In genomic region chr11:83725718-83726117, GRCh38 we compare ENCODE assay signal across 17 cellular contexts.
DNase-seq lines count a peak whose midpoint lies in the region; ATAC-seq and TF ChIP-seq lines count a peak whose summit lies in the region.
"Had no signal": no experiment of that assay in that cellular context is flagged by ENCODE, and none has a peak within 500 bp of the region (broad histone marks: within the 10 kb centered on the region; RNA-seq: fewer than 3 reads in every experiment).

No MANE protein-coding gene starts in this region.

- no peaks in the 10 kb centered on the region for H3K36me3 ChIP-seq in GM23338 (ENCODE audit: insufficient read depth)
- H3K36me3 ChIP-seq: BLaER1, transverse colon had no signal

- H3K27ac Mint-ChIP-seq in GM23338 (peak overlapping the region; percentile 97), activated B cell treated with CpG ODN at 0.5 μM for 24 hours (no peak overlapping the region), naive B cell (no peak overlapping the region)
- H3K27ac Mint-ChIP-seq: activated CD8-positive, alpha-beta T cell treated with anti-CD3 and anti-CD28 coated beads, Interleukin-2, amount 10 ng/mL, durations not matched to agents 7 days and 5 days; activated naive CD8-positive, alpha-beta T cell treated with anti-CD3 and anti-CD28 coated beads, Interleukin-2, amount 10 ng/mL, durations not matched to agents 7 days and 5 days had no signal

- ATAC-seq in GM23338 = no peak
- peak; percentile 69 for ATAC-seq in activated B cell treated with CpG ODN at 0.5 μM for 24 hours (ENCODE audit: low read depth)
- ATAC-seq in naive B cell (ENCODE audit: low read depth in 2 of 2) = peak; percentile 16 to 38
- ATAC-seq in HG03457 (IDR thresholded peaks at IDR 0.05; ENCODE audit: unreplicated experiment) = no peak
- ATAC-seq: activated CD8-positive, alpha-beta T cell treated with anti-CD3 and anti-CD28 coated beads, Interleukin-2, amount 10 ng/mL, durations not matched to agents 7 days and 5 days; PC-3 had no signal

- H3K27me3 Mint-ChIP-seq in GM23338 (ENCODE audit: insufficient read depth, low read depth, poor library complexity) (peaks cover 3% of the 10 kb centered on the region), activated B cell treated with CpG ODN at 0.5 μM for 24 hours (peaks cover 3% of the 10 kb centered on the region), naive B cell (peaks cover 0 to 36% (median 18%) of the 10 kb centered on the region in 3 donors)

- no peaks in the 10 kb centered on the region for H3K9me2 ChIP-seq in GM23338 (ENCODE audit: insufficient read depth)

- H3K4me1 ChIP-seq in GM23338 (ENCODE audit: insufficient read depth) = peaks cover 44% of the 10 kb centered on the region
- H3K4me1 ChIP-seq: BLaER1 had no signal

- intact Hi-C loops in activated B cell treated with CpG ODN at 0.5 μM for 24 hours (cut with micrococcal nuclease) = no loop called here

- 0 out of 2 replicates have a peak, but pooled peaks cover 6% of the 10 kb centered on the region for H3F3A ChIP-seq in GM23338 (replicated peaks; ENCODE audit: low read depth)

- H3K36me3 Mint-ChIP-seq in GM23338 (ENCODE audit: low read depth) (no peaks in the 10 kb centered on the region), activated B cell treated with CpG ODN at 0.5 μM for 24 hours (ENCODE audit: low read depth) (no peaks in the 10 kb centered on the region), naive B cell (no peaks in the 10 kb centered on the region)
- H3K36me3 Mint-ChIP-seq: activated naive CD8-positive, alpha-beta T cell treated with anti-CD3 and anti-CD28 coated beads, Interleukin-2, amount 10 ng/mL, durations not matched to agents 7 days and 5 days had no signal

- TF ChIP-seq CTCF in GM10248 (IDR thresholded peaks at IDR 0.05; ENCODE audit: control extremely low read depth, extremely low read depth, low read depth, missing control alignments) = no peak
- TF ChIP-seq CTCF in GM23338 (conservative IDR thresholded peaks at IDR 0.05; ENCODE audit: low read depth in 2 of 2) = no peak
- no peak for TF ChIP-seq CTCF in activated B cell treated with CpG ODN at 0.5 μM for 24 hours (IDR thresholded peaks at IDR 0.05)

- H2AFZ ChIP-seq in GM23338 = no peak overlapping the region

- no peaks in the 10 kb centered on the region; the same call in none of the 2 replicates for H3K79me2 ChIP-seq in GM23338 (replicated peaks; ENCODE audit: insufficient read depth)

- DNase-seq in GM10248 (ENCODE audit: extremely low spot score) (peak; percentile 18), GM23338 (ENCODE audit: low spot score) (peak; percentile 17), activated B cell treated with CpG ODN at 0.5 μM for 24 hours (no peak), naive B cell (no peak), activated gamma-delta T cell (lab: John Stamatoyannopoulos, UW) (no peak), HPDE6-E6E7 (ENCODE audit: extremely low spot score) (no peak)
- DNase-seq in central memory CD4-positive, alpha-beta T cell = no peak
- DNase-seq: activated CD8-positive, alpha-beta T cell treated with anti-CD3 and anti-CD28 coated beads, Interleukin-2, amount 10 ng/mL, durations not matched to agents 7 days and 5 days; activated naive CD8-positive, alpha-beta T cell treated with anti-CD3 and anti-CD28 coated beads, Interleukin-2, amount 10 ng/mL, durations not matched to agents 7 days and 5 days; dorsolateral prefrontal cortex; glutamatergic neuron; IMR-90; NCI-H1930; PC-3; transverse colon had no signal

- POLR2A ChIA-PET in GM10248 (lab: Yijun Ruan, JAX) (no interaction called here), activated B cell treated with CpG ODN at 0.5 μM for 24 hours (lab: Charles Lee) (interaction anchor here (1.2 kb wide), 1 partner anchor 440 kb away, joined by 4 read pairs; the partner anchor contains the start of gene CCDC90B)

- peak overlapping the region; percentile 98 for H3K27ac ChIP-seq in GM23338 (ENCODE audit: low read depth)
- H3K27ac ChIP-seq: BLaER1 had no signal

- H3K27me3 ChIP-seq in GM23338 (ENCODE audit: insufficient read depth) = no peaks in the 10 kb centered on the region
- H3K27me3 ChIP-seq: BLaER1, dorsolateral prefrontal cortex, transverse colon had no signal

- H3K4me1 Mint-ChIP-seq in GM23338 = peaks cover 45% of the 10 kb centered on the region
- H3K4me1 Mint-ChIP-seq in activated B cell treated with CpG ODN at 0.5 μM for 24 hours = peaks cover 22% of the 10 kb centered on the region
- H3K4me1 Mint-ChIP-seq in naive B cell = peaks cover 5 to 18% (median 11%) of the 10 kb centered on the region in 3 donors
- H3K4me1 Mint-ChIP-seq: activated naive CD8-positive, alpha-beta T cell treated with anti-CD3 and anti-CD28 coated beads, Interleukin-2, amount 10 ng/mL, durations not matched to agents 7 days and 5 days had no signal

- no peaks in the 10 kb centered on the region for H4K20me1 ChIP-seq in GM23338 (replicated peaks; ENCODE audit: insufficient read depth)
- H4K20me1 ChIP-seq: BLaER1 had no signal

- CTCF ChIA-PET in GM10248 (lab: Yijun Ruan, JAX) (interaction anchor here (0.9 to 3.4 kb wide), 5 partner anchors 12 to 1008 kb away, joined by 3 to 27 read pairs (median 4); no protein-coding TSS in a partner anchor), activated B cell treated with CpG ODN at 0.5 μM for 24 hours (lab: Charles Lee) (interaction anchor here (0.8 to 4.1 kb wide), 5 partner anchors 91 to 1009 kb away, joined by 3 to 44 read pairs (median 4); no protein-coding TSS in a partner anchor)

- peak overlapping the region; percentile 80 for H3K4me3 Mint-ChIP-seq in GM23338
- H3K4me3 Mint-ChIP-seq in activated B cell treated with CpG ODN at 0.5 μM for 24 hours = peak overlapping the region; percentile 21
- H3K4me3 Mint-ChIP-seq in naive B cell = peak overlapping the region in 5 of 8 donors; percentile 15 to 87 (median 34)
- H3K4me3 Mint-ChIP-seq: activated CD8-positive, alpha-beta T cell treated with anti-CD3 and anti-CD28 coated beads, Interleukin-2, amount 10 ng/mL, durations not matched to agents 7 days and 5 days; activated naive CD8-positive, alpha-beta T cell treated with anti-CD3 and anti-CD28 coated beads, Interleukin-2, amount 10 ng/mL, durations not matched to agents 7 days and 5 days had no signal

- peak overlapping the region; percentile 61 for H3K4me2 ChIP-seq in GM23338
- H3K4me2 ChIP-seq: BLaER1 had no signal

- H3K4me3 ChIP-seq in GM23338 = peak overlapping the region; percentile 55
- H3K4me3 ChIP-seq: BLaER1 had no signal

- H3K9me3 Mint-ChIP-seq in GM23338 (no peaks in the 10 kb centered on the region), activated B cell treated with CpG ODN at 0.5 μM for 24 hours (no peaks in the 10 kb centered on the region), naive B cell (no peaks in the 10 kb centered on the region)
- H3K9me3 Mint-ChIP-seq: activated naive CD8-positive, alpha-beta T cell treated with anti-CD3 and anti-CD28 coated beads, Interleukin-2, amount 10 ng/mL, durations not matched to agents 7 days and 5 days had no signal

TF ChIP-seq in GM23338, 12 proteins besides CTCF, POLR2A, EP300 and RAD21 (continues in another document):
- TF ChIP-seq EZH2 (IDR thresholded peaks at IDR 0.05; ENCODE audit: low read depth, unreplicated experiment) (no peak), STAT1 (IDR thresholded peaks at IDR 0.05; ENCODE audit: unreplicated experiment) (no peak), EZH2phosphoT487 (IDR thresholded peaks at IDR 0.05; ENCODE audit: unreplicated experiment) (no peak), CREB1 (CRISPR knock-in tag; IDR thresholded peaks at IDR 0.05; ENCODE audit: low read depth) (no peak), NANOG (IDR thresholded peaks at IDR 0.05; ENCODE audit: borderline replicate concordance) (no peak), POLR2AphosphoS5 (IDR thresholded peaks at IDR 0.05; ENCODE audit: low read depth) (no peak), JUNB (IDR thresholded peaks at IDR 0.05; ENCODE audit: unreplicated experiment) (no peak), ZNF331 (CRISPR knock-in tag; IDR thresholded peaks at IDR 0.05; ENCODE audit: low read depth) (no peak)
- TF ChIP-seq, protein P1, sequence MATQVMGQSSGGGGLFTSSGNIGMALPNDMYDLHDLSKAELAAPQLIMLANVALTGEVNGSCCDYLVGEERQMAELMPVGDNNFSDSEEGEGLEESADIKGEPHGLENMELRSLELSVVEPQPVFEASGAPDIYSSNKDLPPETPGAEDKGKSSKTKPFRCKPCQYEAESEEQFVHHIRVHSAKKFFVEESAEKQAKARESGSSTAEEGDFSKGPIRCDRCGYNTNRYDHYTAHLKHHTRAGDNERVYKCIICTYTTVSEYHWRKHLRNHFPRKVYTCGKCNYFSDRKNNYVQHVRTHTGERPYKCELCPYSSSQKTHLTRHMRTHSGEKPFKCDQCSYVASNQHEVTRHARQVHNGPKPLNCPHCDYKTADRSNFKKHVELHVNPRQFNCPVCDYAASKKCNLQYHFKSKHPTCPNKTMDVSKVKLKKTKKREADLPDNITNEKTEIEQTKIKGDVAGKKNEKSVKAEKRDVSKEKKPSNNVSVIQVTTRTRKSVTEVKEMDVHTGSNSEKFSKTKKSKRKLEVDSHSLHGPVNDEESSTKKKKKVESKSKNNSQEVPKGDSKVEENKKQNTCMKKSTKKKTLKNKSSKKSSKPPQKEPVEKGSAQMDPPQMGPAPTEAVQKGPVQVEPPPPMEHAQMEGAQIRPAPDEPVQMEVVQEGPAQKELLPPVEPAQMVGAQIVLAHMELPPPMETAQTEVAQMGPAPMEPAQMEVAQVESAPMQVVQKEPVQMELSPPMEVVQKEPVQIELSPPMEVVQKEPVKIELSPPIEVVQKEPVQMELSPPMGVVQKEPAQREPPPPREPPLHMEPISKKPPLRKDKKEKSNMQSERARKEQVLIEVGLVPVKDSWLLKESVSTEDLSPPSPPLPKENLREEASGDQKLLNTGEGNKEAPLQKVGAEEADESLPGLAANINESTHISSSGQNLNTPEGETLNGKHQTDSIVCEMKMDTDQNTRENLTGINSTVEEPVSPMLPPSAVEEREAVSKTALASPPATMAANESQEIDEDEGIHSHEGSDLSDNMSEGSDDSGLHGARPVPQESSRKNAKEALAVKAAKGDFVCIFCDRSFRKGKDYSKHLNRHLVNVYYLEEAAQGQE (IDR thresholded peaks at IDR 0.05; ENCODE audit: unreplicated experiment) = no peak
- TF ChIP-seq, protein P2, sequence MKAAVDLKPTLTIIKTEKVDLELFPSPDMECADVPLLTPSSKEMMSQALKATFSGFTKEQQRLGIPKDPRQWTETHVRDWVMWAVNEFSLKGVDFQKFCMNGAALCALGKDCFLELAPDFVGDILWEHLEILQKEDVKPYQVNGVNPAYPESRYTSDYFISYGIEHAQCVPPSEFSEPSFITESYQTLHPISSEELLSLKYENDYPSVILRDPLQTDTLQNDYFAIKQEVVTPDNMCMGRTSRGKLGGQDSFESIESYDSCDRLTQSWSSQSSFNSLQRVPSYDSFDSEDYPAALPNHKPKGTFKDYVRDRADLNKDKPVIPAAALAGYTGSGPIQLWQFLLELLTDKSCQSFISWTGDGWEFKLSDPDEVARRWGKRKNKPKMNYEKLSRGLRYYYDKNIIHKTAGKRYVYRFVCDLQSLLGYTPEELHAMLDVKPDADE (IDR thresholded peaks at IDR 0.05) = no peak

Comparison
In these comparisons a context has a peak if more than half of its experiments do, and no peak if none do; other contexts are left out.
1. DNase-seq: peak in GM10248 (single experiment) and GM23338 (single experiment); none in activated B cell treated with CpG ODN at 0.5 μM for 24 hours (single experiment), naive B cell (single experiment), activated gamma-delta T cell (single experiment), central memory CD4-positive, alpha-beta T cell (single experiment) and HPDE6-E6E7 (single experiment).
2. ATAC-seq: peak in activated B cell treated with CpG ODN at 0.5 μM for 24 hours (single experiment) and naive B cell (2 of 2); none in GM23338 (single experiment) and HG03457 (single experiment).
3. H3K4me3 Mint-ChIP-seq: peak in every context shown above with its lines; median percentile 80 in GM23338; 34 in naive B cell; 21 in activated B cell treated with CpG ODN at 0.5 μM for 24 hours.